ENCODE assay signal across 8 cellular contexts in genomic region chr16:18594880-18595279, GRCh38. TPM values are rescaled to one million over a fixed set of nuclear protein-coding genes. Genes with fewer than 3 reads are reported as not detected.
DNase-seq lines count a peak whose midpoint lies in the region; ATAC-seq and TF ChIP-seq lines count a peak whose summit lies in the region.
"Not testable (repeated sequence)": the region's sequence is repeated elsewhere in the genome, so short reads cannot be mapped to it uniquely, and the experiment has no call there.

No MANE protein-coding gene starts in this region.

- not testable (repeated sequence) for H3K4me3 ChIP-seq in astrocyte of the cerebellum (ENCODE audit: low read depth, low read length); fibroblast of pulmonary artery (replicated peaks; ENCODE audit: low read depth, low read length); lung

- in situ Hi-C loops in astrocyte of the cerebellum (cut with HindIII; ENCODE audit: low sequenced_read_pairs) = not testable (repeated sequence)

- WGBS in lung, 2 donors = 79 to 92% methylated on average over 5 of the region's 5 CpGs

- H3K9me3 ChIP-seq in lung (ENCODE audit: control insufficient read depth in 2 of 2, insufficient read depth in 1 of 2, low read length in 1 of 2) = not testable (repeated sequence)

- not testable (repeated sequence) for H3K27ac ChIP-seq in lung (ENCODE audit: low read depth in 1 of 2, low read length in 1 of 2)

- not testable (repeated sequence) for H3K36me3 ChIP-seq in lung (ENCODE audit: control insufficient read depth in 2 of 2, insufficient read depth in 2 of 2, low read length in 2 of 2)

- DNase-seq in EH (ENCODE audit: low read depth) (peak; percentile 65), H4 (ENCODE audit: low spot score) (peak; percentile 16), M059J (ENCODE audit: low read depth) (peak; percentile 43), astrocyte of the cerebellum (ENCODE audit: low read depth) (peak; percentile 20), fibroblast of pulmonary artery (ENCODE audit: low read depth) (peak; percentile 40), stromal cell of bone marrow (ENCODE audit: low read depth) (peak; percentile 43)
- not testable (repeated sequence) for DNase-seq in lung (ENCODE audit: low spot score)

- H3K27me3 ChIP-seq in lung (ENCODE audit: control insufficient read depth, insufficient read depth) = not testable (repeated sequence)

- ATAC-seq in SK-N-SH treated with all-trans-retinoic acid at 6 μM for 48 hours (peak; percentile 57), lung (ENCODE audit: insufficient read depth, low FRiP score) (peak; percentile 27)

- not testable (repeated sequence) for H3K4me1 ChIP-seq in lung (ENCODE audit: control insufficient read depth in 2 of 2, insufficient read depth in 2 of 2, low read length in 2 of 2)

- not testable (repeated sequence) for TF ChIP-seq CTCF in astrocyte of the cerebellum (IDR thresholded peaks at IDR 0.05; ENCODE audit: low read depth, low read length, missing control alignments); fibroblast of pulmonary artery (IDR thresholded peaks at IDR 0.05; ENCODE audit: low read length, missing control alignments); lung (IDR thresholded peaks at IDR 0.05; ENCODE audit: control extremely low read depth, extremely low read depth)

RNA-seq across cellular contexts. Expression of gene NOMO2, which starts 33.0 kb away (rescaled TPM):
- total RNA-seq in H4 (2014; rRNA removed; shearing (Covaris generic)) = 101 and 105 TPM in 2 replicates
- total RNA-seq in M059J (2014; rRNA removed; shearing (Covaris generic)) = 136 and 209 TPM in 2 replicates
- total RNA-seq in lung = 100 to 1,000 TPM in 1 of 2 donors, 10 to 100 TPM in 1; 58.8 to 123 TPM
- polyA plus RNA-seq in lung = 10 to 100 TPM; 84.0 to 92.7 TPM
